In genomic region chr1:9322845-9323244, GRCh38 we compare ENCODE assay signal across 1 cellular context.
TF ChIP-seq lines count a peak whose summit lies in the region.

No MANE protein-coding gene starts in this region.

TF ChIP-seq in SK-N-SH treated with all-trans-retinoic acid at 6 μM for 48 hours, 23 proteins besides CTCF, POLR2A, EP300 and RAD21 (continued from another document):
- TF ChIP-seq TSHZ2 (CRISPR knock-in tag; IDR thresholded peaks at IDR 0.05) (no peak), ESRRG (CRISPR knock-in tag; IDR thresholded peaks at IDR 0.05) (no peak), CSDC2 (CRISPR knock-in tag; IDR thresholded peaks at IDR 0.05) (no peak), ZFP3 (CRISPR knock-in tag; IDR thresholded peaks at IDR 0.05) (no peak), GLIS3 (CRISPR knock-in tag; IDR thresholded peaks at IDR 0.05) (no peak), RARB (CRISPR knock-in tag; IDR thresholded peaks at IDR 0.05) (no peak)
